In genomic region chr2:67313536-67313935, GRCh38 we compare ENCODE assay signal across 20 cellular contexts.
"Had no signal": no experiment of that assay in that cellular context is flagged by ENCODE, and none has a peak within 500 bp of the region (broad histone marks: within the 10 kb centered on the region; RNA-seq: fewer than 3 reads in every experiment).

No MANE protein-coding gene starts in this region.

- H3K9me3 ChIP-seq: MG63, SJSA1 had no signal

- H3K4me3 ChIP-seq: MG63, SJSA1, SK-N-MC had no signal

- H3K36me3 ChIP-seq: MG63, SJSA1 had no signal

- H3K27ac ChIP-seq: HL-60, SJSA1, SK-N-MC had no signal

- DNase-seq: Karpas-422, KG1, MG63, NCI-H1092, NCI-H1105 treated with DMSO at 0.1 percent for 48 hours, NCI-H1417 treated with DMSO at 0.1 percent for 48 hours, NCI-H146, NCI-H1694 treated with DMSO at 0.1 percent for 48 hours, NCI-H2029 treated with DMSO at 0.1 percent for 48 hours, NCI-H2171 treated with DMSO at 0.1 percent for 48 hours, NCI-H345, NCI-H446 treated with DMSO at 0.1 percent for 48 hours, NCI-H510A treated with DMSO at 0.1 percent for 48 hours, NCI-H526, Right ventricle myocardium superior, RPMI8226, SIG-M5 had no signal

- H3K27me3 ChIP-seq: MG63, SJSA1 had no signal
